Comparison of ENCODE assay signal across 2 cellular contexts in the genomic region with DNA sequence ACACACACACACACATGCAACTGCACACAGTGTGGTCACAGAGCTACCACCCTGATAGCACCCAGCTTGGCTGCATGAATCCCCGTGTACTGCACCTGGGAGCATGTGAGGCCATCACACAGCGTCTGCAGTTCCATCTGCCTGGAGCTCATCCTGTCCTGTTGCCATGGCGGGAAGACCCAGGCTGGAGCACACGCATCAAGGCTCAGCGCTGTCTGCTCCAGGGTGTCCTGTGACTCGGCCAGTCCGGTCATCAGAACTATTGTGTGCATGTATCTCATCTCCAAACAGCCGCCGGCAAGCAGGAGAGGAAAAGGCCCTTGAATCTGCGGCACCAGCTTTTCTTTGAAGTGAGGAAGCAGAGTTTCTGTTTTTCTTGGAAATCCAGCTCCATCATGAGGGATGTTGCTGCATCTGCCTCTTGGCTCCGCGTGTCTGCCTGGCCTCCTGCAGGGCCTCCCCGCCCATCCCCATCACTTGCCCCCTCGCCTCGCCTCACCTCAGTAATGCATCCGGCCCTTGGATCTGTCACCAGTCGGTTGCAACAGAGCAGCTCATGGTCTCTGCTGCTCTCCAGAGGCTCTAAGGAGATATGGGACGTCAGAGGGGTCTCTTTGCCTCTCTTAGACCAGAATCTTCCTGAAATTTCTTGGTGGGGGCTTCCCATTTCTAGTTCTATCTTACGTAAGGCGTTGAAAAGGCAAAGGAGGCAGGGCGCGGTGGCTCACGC.
A peak's percentile ranks its signal among the peaks of the same experiment; 100 is the strongest.
TF ChIP-seq lines count a peak whose summit lies in the region.

No MANE protein-coding gene starts in this region.

TF ChIP-seq in HepG2, 621 proteins besides CTCF, POLR2A, EP300 and RAD21:
- TF ChIP-seq SP2 (CRISPR knock-in tag; IDR thresholded peaks at IDR 0.05) (no peak), SOX6 (IDR thresholded peaks at IDR 0.05) (no peak), SOX6 (CRISPR knock-in tag; IDR thresholded peaks at IDR 0.05) (no peak), STAG1 (CRISPR knock-in tag; IDR thresholded peaks at IDR 0.05) (peak; percentile 25; the same call in 1 of the 2 replicates)

TF ChIP-seq in Ishikawa, 13 proteins besides CTCF, POLR2A, EP300 and RAD21:
- TF ChIP-seq EGR1 (IDR thresholded peaks at IDR 0.05): no peak
- TF ChIP-seq, protein P1, sequence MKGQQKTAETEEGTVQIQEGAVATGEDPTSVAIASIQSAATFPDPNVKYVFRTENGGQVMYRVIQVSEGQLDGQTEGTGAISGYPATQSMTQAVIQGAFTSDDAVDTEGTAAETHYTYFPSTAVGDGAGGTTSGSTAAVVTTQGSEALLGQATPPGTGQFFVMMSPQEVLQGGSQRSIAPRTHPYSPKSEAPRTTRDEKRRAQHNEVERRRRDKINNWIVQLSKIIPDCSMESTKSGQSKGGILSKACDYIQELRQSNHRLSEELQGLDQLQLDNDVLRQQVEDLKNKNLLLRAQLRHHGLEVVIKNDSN (IDR thresholded peaks at IDR 0.05): no peak
- no peak for TF ChIP-seq NFIC (IDR thresholded peaks at IDR 0.05)
- TF ChIP-seq MAX (IDR thresholded peaks at IDR 0.05): no peak
- no peak for TF ChIP-seq TAF1 (IDR thresholded peaks at IDR 0.05; ENCODE audit: low read depth)
TF ChIP-seq in Ishikawa: peak in this region for 0.
